19 cellular contexts compared by ENCODE assay signal in the genomic region with DNA sequence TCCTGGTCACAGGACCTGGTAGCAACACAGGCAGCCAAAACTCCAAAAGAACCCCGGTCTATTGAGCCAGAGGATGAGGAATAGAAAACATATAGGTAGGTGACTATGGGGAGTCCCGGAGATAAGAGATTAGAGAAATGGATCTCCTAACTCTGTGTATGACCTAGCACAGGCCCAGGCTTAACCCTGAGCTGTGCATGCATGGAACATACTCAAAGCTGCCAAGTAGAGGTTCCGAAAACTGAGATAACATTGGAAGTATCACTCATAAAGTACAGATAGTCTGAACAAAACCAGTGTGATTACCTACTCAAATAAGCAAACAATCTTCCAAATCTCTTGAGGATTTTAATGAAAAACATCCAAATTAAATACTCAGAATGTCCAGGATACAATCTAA.
"Had no signal": no experiment of that assay in that cellular context is flagged by ENCODE, and none has a peak within 500 bp of the region (broad histone marks: within the 10 kb centered on the region; RNA-seq: fewer than 3 reads in every experiment).

No MANE protein-coding gene starts in this region.

- H3K4me1 ChIP-seq: right atrium auricular region, upper lobe of left lung had no signal

- H3K27me3 ChIP-seq: gastroesophageal sphincter, heart right ventricle, right atrium auricular region, upper lobe of left lung had no signal

- FAIRE-seq: keratinocyte, small intestine had no signal

- H3K4me3 ChIP-seq: gastroesophageal sphincter, heart right ventricle, right atrium auricular region, upper lobe of left lung had no signal

- H3K36me3 ChIP-seq: right atrium auricular region had no signal

- ATAC-seq: gastroesophageal sphincter, natural killer cell had no signal

- H3K9me3 ChIP-seq: upper lobe of left lung had no signal

- DNase-seq: activated CD4-positive, alpha-beta T cell treated with anti-CD3 and anti-CD28 coated beads, Interleukin-2, amount 50 U/mL, for 4 hours; activated CD4-positive, CD25-positive, alpha-beta regulatory T cell treated with anti-CD3 and anti-CD28 coated beads, Interleukin-2, amount 50 U/mL, for 72 hours; activated naive CD4-positive, alpha-beta T cell treated with Interleukin-2 at 50 U/mL for 16 hours; activated T-cell treated with anti-CD3 and anti-CD28 coated beads for 4 hours; aorta; dermis blood vessel endothelial cell; erythroblast; heart right ventricle; mesenchymal stem cell; natural killer cell; occipital lobe; small intestine; stimulated activated CD4-positive, alpha-beta T cell treated with anti-CD3 and anti-CD28 coated beads, Interleukin-4, amount 100 ng/mL, for 4 hours; stimulated activated CD8-positive, alpha-beta memory T cell treated with anti-CD3 and anti-CD28 coated beads, Interleukin-4, amount 100 ng/mL, for 48 hours; stimulated activated naive CD4-positive, alpha-beta T cell treated with Interleukin-2 at 50 U/mL for 16 hours; upper lobe of left lung had no signal

- H3K27ac ChIP-seq: gastroesophageal sphincter, heart right ventricle, right atrium auricular region, upper lobe of left lung had no signal
